ENCODE assay signal across 30 cellular contexts in genomic region chr9:20078246-20078645, GRCh38.
"Had no signal": no experiment of that assay in that cellular context is flagged by ENCODE, and none has a peak within 500 bp of the region (broad histone marks: within the 10 kb centered on the region; RNA-seq: fewer than 3 reads in every experiment).

No MANE protein-coding gene starts in this region.

- H3K4me3 Mint-ChIP-seq: naive thymus-derived CD4-positive, alpha-beta T cell; natural killer cell; nephron; stimulated activated memory B cell treated with anti-CD40 and anti-IgM and Interleukin-4, amounts not matched to agents 10 μg/mL and 1 μg/mL and 100 μg/mL, for 72 hours; stimulated activated naive CD8-positive, alpha-beta T cell treated with anti-CD3 and anti-CD28 coated beads, Interleukin-15, amount 100 ng/mL, for 72 hours; type B pancreatic cell had no signal

- DNase-seq: naive thymus-derived CD4-positive, alpha-beta T cell; natural killer cell; occipital lobe; ovary; posterior cingulate gyrus; psoas muscle; right cardiac atrium; right lobe of liver; sigmoid colon; stimulated activated CD4-positive, alpha-beta T cell treated with anti-CD3 and anti-CD28 coated beads, Interleukin-15, amount 100 ng/mL, for 24 hours; stimulated activated CD4-positive, alpha-beta T cell treated with anti-CD3 and anti-CD28 coated beads, Interleukin-4, amount 100 ng/mL, for 1 hour; stimulated activated CD4-positive, alpha-beta T cell treated with anti-CD3 and anti-CD28 coated beads, Interleukin-4, amount 100 ng/mL, for 4 hours; stimulated activated CD8-positive, alpha-beta memory T cell treated with anti-CD3 and anti-CD28 coated beads, Interleukin-4, amount 100 ng/mL, for 48 hours; stimulated activated naive CD4-positive, alpha-beta T cell; stimulated activated naive CD8-positive, alpha-beta T cell treated with anti-CD3 and anti-CD28 coated beads, Interleukin-15, amount 100 ng/mL, for 72 hours; stimulated activated naive CD8-positive, alpha-beta T cell treated with anti-CD3 and anti-CD28 coated beads, Interleukin-15, Interleukin-2, amounts not matched to agents 100 U/mL and 50 U/mL, for 24 hours; substantia nigra; testis; tibial artery; transverse colon; upper lobe of right lung; uterus had no signal

- H3K9ac ChIP-seq: parathyroid adenoma had no signal

- H3K36me3 Mint-ChIP-seq: natural killer cell; stimulated activated memory B cell treated with anti-CD40 and anti-IgM and Interleukin-4, amounts not matched to agents 10 μg/mL and 1 μg/mL and 100 μg/mL, for 72 hours; type B pancreatic cell had no signal

- H3K9me3 Mint-ChIP-seq: stimulated activated naive CD8-positive, alpha-beta T cell treated with anti-CD3 and anti-CD28 coated beads, Interleukin-15, amount 100 ng/mL, for 72 hours; type B pancreatic cell had no signal

- H3K4me2 ChIP-seq: smooth muscle cell had no signal

- H3K4me1 Mint-ChIP-seq: natural killer cell; stimulated activated memory B cell treated with anti-CD40 and anti-IgM and Interleukin-4, amounts not matched to agents 10 μg/mL and 1 μg/mL and 100 μg/mL, for 72 hours; stimulated activated naive CD8-positive, alpha-beta T cell treated with anti-CD3 and anti-CD28 coated beads, Interleukin-15, amount 100 ng/mL, for 72 hours had no signal

- H3K27me3 ChIP-seq: ovary, right lobe of liver, sigmoid colon, suprapubic skin, testis, tibial artery, transverse colon, uterus had no signal

- H3K27me3 Mint-ChIP-seq: progenitor cell of endocrine pancreas; stimulated activated memory B cell treated with anti-CD40 and anti-IgM and Interleukin-4, amounts not matched to agents 10 μg/mL and 1 μg/mL and 100 μg/mL, for 72 hours; stimulated activated naive CD8-positive, alpha-beta T cell treated with anti-CD3 and anti-CD28 coated beads, Interleukin-15, amount 100 ng/mL, for 72 hours had no signal

- H3K4me3 ChIP-seq: ovary, psoas muscle, right lobe of liver, sigmoid colon, skin epidermis, smooth muscle cell, suprapubic skin, testis, tibial artery, transverse colon, upper lobe of right lung, uterus had no signal

- H2AFZ ChIP-seq: parathyroid adenoma had no signal

- H3K27ac ChIP-seq: ovary, parathyroid adenoma, psoas muscle, right lobe of liver, sigmoid colon, skin epidermis, suprapubic skin, testis, tibial artery, transverse colon, upper lobe of right lung, uterus had no signal

- H3K79me2 ChIP-seq: parathyroid adenoma had no signal

- ATAC-seq: naive thymus-derived CD4-positive, alpha-beta T cell; natural killer cell; psoas muscle; right cardiac atrium; right lobe of liver; stimulated activated memory B cell treated with anti-CD40 and anti-IgM and Interleukin-4, amounts not matched to agents 10 μg/mL and 1 μg/mL and 100 μg/mL, for 72 hours; stimulated activated naive CD8-positive, alpha-beta T cell treated with anti-CD3 and anti-CD28 coated beads, Interleukin-15, amount 100 ng/mL, for 72 hours; stimulated activated naive CD8-positive, alpha-beta T cell treated with anti-CD3 and anti-CD28 coated beads, Interleukin-15, Interleukin-2, amounts not matched to agents 100 U/mL and 50 U/mL, for 24 hours; upper lobe of right lung had no signal

- H3K4me1 ChIP-seq: parathyroid adenoma, psoas muscle, right lobe of liver, sigmoid colon, suprapubic skin, testis, tibial artery, transverse colon, upper lobe of right lung, uterus had no signal

- H3K9me3 ChIP-seq: ovary, psoas muscle, right lobe of liver, sigmoid colon, suprapubic skin, testis, tibial artery, transverse colon, upper lobe of right lung, uterus had no signal

- H3K27ac Mint-ChIP-seq: natural killer cell; nephron; progenitor cell of endocrine pancreas; stimulated activated memory B cell treated with anti-CD40 and anti-IgM and Interleukin-4, amounts not matched to agents 10 μg/mL and 1 μg/mL and 100 μg/mL, for 72 hours; stimulated activated naive CD8-positive, alpha-beta T cell treated with anti-CD3 and anti-CD28 coated beads, Interleukin-15, amount 100 ng/mL, for 72 hours; type B pancreatic cell had no signal

- H3K36me3 ChIP-seq: ovary, right lobe of liver, sigmoid colon, suprapubic skin, tibial artery, transverse colon, upper lobe of right lung, uterus had no signal
